ENCODE assay signal across 1 cellular context in genomic region chr20:32761417-32761830, GRCh38.
TF ChIP-seq lines count a peak whose summit lies in the region.

No MANE protein-coding gene starts in this region.

TF ChIP-seq in K562, 482 proteins besides CTCF, POLR2A, EP300 and RAD21 (continues in another document):
- TF ChIP-seq HMG20A (CRISPR knock-in tag; conservative IDR thresholded peaks at IDR 0.05), result no peak
- TF ChIP-seq ZBED1 (IDR thresholded peaks at IDR 0.05), result no peak
- TF ChIP-seq PRMT5 (CRISPR knock-in tag; IDR thresholded peaks at IDR 0.05), result no peak
- TF ChIP-seq E2F6 (IDR thresholded peaks at IDR 0.05; ENCODE audit: borderline replicate concordance in 1 of 2, extremely low read depth in 1 of 2, insufficient read depth in 1 of 2, insufficient read length in 1 of 2, low read depth in 1 of 2, low read length in 1 of 2, poor library complexity in 1 of 2, severe bottlenecking in 1 of 2), result no peak
- TF ChIP-seq KDM4B (IDR thresholded peaks at IDR 0.05; ENCODE audit: borderline replicate concordance in 2 of 2, low read depth in 1 of 2), result no peak
- no peak for TF ChIP-seq STAT5A (IDR thresholded peaks at IDR 0.05; ENCODE audit: borderline replicate concordance, low read length)
- no peak for TF ChIP-seq E4F1 (CRISPR knock-in tag; IDR thresholded peaks at IDR 0.05; ENCODE audit: borderline replicate concordance)
- no peak for TF ChIP-seq HDAC8 (tag; IDR thresholded peaks at IDR 0.05)
- no peak for TF ChIP-seq EHMT2 (IDR thresholded peaks at IDR 0.05)
- peak; percentile 46; the same call in 1 of the 2 replicates for TF ChIP-seq ZBTB17 (CRISPR knock-in tag; IDR thresholded peaks at IDR 0.05)
- TF ChIP-seq CREB5 (CRISPR knock-in tag; IDR thresholded peaks at IDR 0.05), result no peak
- no peak for TF ChIP-seq ZNF449 (CRISPR knock-in tag; IDR thresholded peaks at IDR 0.05)
- no peak for TF ChIP-seq MTA1 (IDR thresholded peaks at IDR 0.05; ENCODE audit: borderline replicate concordance)
- TF ChIP-seq MAFK (IDR thresholded peaks at IDR 0.05; ENCODE audit: low read length), result no peak
- no peak for TF ChIP-seq ZNF764 (CRISPR knock-in tag; IDR thresholded peaks at IDR 0.05; ENCODE audit: low read depth)
- TF ChIP-seq NCOA2 (IDR thresholded peaks at IDR 0.05; ENCODE audit: partially characterized antibody in 2 of 2), result no peak
- TF ChIP-seq SAFB (IDR thresholded peaks at IDR 0.05; ENCODE audit: borderline replicate concordance, low read depth, low read length), result no peak
- 0 out of 4 replicates have a peak, but pooled peaks of 1 of the 2 experiments have one; percentile 11 for TF ChIP-seq FOXA3 (CRISPR knock-in tag; conservative IDR thresholded peaks at IDR 0.05 in 1 of 2, IDR thresholded peaks at IDR 0.05 in 1 of 2)
- no peak for TF ChIP-seq ETV1 (tag; conservative IDR thresholded peaks at IDR 0.05; ENCODE audit: low read depth)
- no peak for TF ChIP-seq TCF7L2 (IDR thresholded peaks at IDR 0.05; ENCODE audit: low read depth, low read length)
- no peak for TF ChIP-seq ZNF175 (CRISPR knock-in tag; IDR thresholded peaks at IDR 0.05; ENCODE audit: low read depth)
- no peak for TF ChIP-seq NR2C1 (IDR thresholded peaks at IDR 0.05)
- no peak for TF ChIP-seq NR2C1 (tag; IDR thresholded peaks at IDR 0.05)
- TF ChIP-seq ZBTB34 (CRISPR knock-in tag; IDR thresholded peaks at IDR 0.05), result no peak
- TF ChIP-seq ZNF584 (CRISPR knock-in tag; IDR thresholded peaks at IDR 0.05; ENCODE audit: low read depth), result peak; percentile 50; the same call in 1 of the 2 replicates
- TF ChIP-seq RBM25 (IDR thresholded peaks at IDR 0.05; ENCODE audit: low read depth, low read length, severe bottlenecking), result no peak
- no peak for TF ChIP-seq SAP30 (IDR thresholded peaks at IDR 0.05; ENCODE audit: borderline replicate concordance, insufficient read depth, low read depth, low read length, poor library complexity, severe bottlenecking)
- TF ChIP-seq ZNF57 (CRISPR knock-in tag; IDR thresholded peaks at IDR 0.05), result no peak
- TF ChIP-seq TFAM (CRISPR knock-in tag; conservative IDR thresholded peaks at IDR 0.05), result no peak
- peak; percentile 40; the same call in 1 of the 2 replicates for TF ChIP-seq ZNF592 (IDR thresholded peaks at IDR 0.05)
- TF ChIP-seq MYC (IDR thresholded peaks at IDR 0.05; ENCODE audit: low read depth, low read length), result no peak
- TF ChIP-seq MYC (CRISPR knock-in tag; IDR thresholded peaks at IDR 0.05; ENCODE audit: borderline replicate concordance, low read depth), result no peak
- no peak for TF ChIP-seq NR4A1 (CRISPR knock-in tag; IDR thresholded peaks at IDR 0.05)
- TF ChIP-seq NR4A1 (tag; IDR thresholded peaks at IDR 0.05), result 0 out of 2 replicates have a peak, but pooled peaks have one; percentile 41
- no peak for TF ChIP-seq NCOA6 (IDR thresholded peaks at IDR 0.05)
- TF ChIP-seq PRDM10 (IDR thresholded peaks at IDR 0.05; ENCODE audit: partially characterized antibody), result no peak
- TF ChIP-seq TCF15 (CRISPR knock-in tag; IDR thresholded peaks at IDR 0.05), result 0 out of 2 replicates have a peak, but pooled peaks have one; percentile 55
- no peak for TF ChIP-seq NCOA1 (IDR thresholded peaks at IDR 0.05; ENCODE audit: low read depth)
- no peak for TF ChIP-seq ZNF134 (CRISPR knock-in tag; conservative IDR thresholded peaks at IDR 0.05)
- no peak for TF ChIP-seq NFE2 (IDR thresholded peaks at IDR 0.05; ENCODE audit: low read depth)
- TF ChIP-seq KAT7 (CRISPR knock-in tag; IDR thresholded peaks at IDR 0.05; ENCODE audit: borderline replicate concordance), result no peak
- no peak for TF ChIP-seq ID3 (CRISPR knock-in tag; IDR thresholded peaks at IDR 0.05)
- no peak for TF ChIP-seq ID3 (tag; IDR thresholded peaks at IDR 0.05)
- TF ChIP-seq SPI1 (IDR thresholded peaks at IDR 0.05; ENCODE audit: borderline replicate concordance, low read depth, low read length), result peak; percentile 56
- TF ChIP-seq MAX (CRISPR knock-in tag; IDR thresholded peaks at IDR 0.05), result 0 out of 2 replicates have a peak, but pooled peaks have one; percentile 2
- no peak for TF ChIP-seq ILK (tag; IDR thresholded peaks at IDR 0.05; ENCODE audit: borderline replicate concordance, low read depth)
- no peak for TF ChIP-seq ZSCAN32 (CRISPR knock-in tag; IDR thresholded peaks at IDR 0.05)
- TF ChIP-seq STAG1 (CRISPR knock-in tag; IDR thresholded peaks at IDR 0.05; ENCODE audit: borderline replicate concordance), result no peak
